19 cellular contexts compared by ENCODE assay signal in genomic region chr19:41230067-41230857, GRCh38. TPM values are rescaled to one million over a fixed set of nuclear protein-coding genes. Genes with fewer than 3 reads are reported as not detected.
"Had no signal": no experiment of that assay in that cellular context is flagged by ENCODE, and none has a peak within 500 bp of the region (broad histone marks: within the 10 kb centered on the region; RNA-seq: fewer than 3 reads in every experiment).

No MANE protein-coding gene starts in this region.

- H3K4me3 ChIP-seq: breast epithelium, left ventricle myocardium inferior, skin epidermis, transverse colon had no signal

- DNase-seq: activated CD4-positive, alpha-beta T cell treated with anti-CD3 and anti-CD28 coated beads for 1 hour; activated CD4-positive, alpha-beta T cell treated with anti-CD3 and anti-CD28 coated beads, Interleukin-2, amount 50 U/mL, for 4 hours; activated naive CD4-positive, alpha-beta T cell treated with Interleukin-2 at 50 U/mL for 16 hours; activated T-cell treated with anti-CD3 and anti-CD28 coated beads for 4 hours; aorta; endodermal cell; hippocampal formation; left ventricle myocardium inferior; naive thymus-derived CD8-positive, alpha-beta T cell; stimulated activated CD4-positive, alpha-beta T cell treated with anti-CD3 and anti-CD28 coated beads, Interleukin-15, amount 100 ng/mL, for 24 hours; stimulated activated CD4-positive, alpha-beta T cell treated with anti-CD3 and anti-CD28 coated beads, Interleukin-4, amount 100 ng/mL, for 1 hour; stimulated activated naive CD4-positive, alpha-beta T cell; substantia nigra; T-helper 9 cell; transverse colon had no signal

- H3K36me3 ChIP-seq: breast epithelium, left ventricle myocardium inferior, neutrophil, transverse colon had no signal

- H3K9me3 ChIP-seq: breast epithelium, left ventricle myocardium inferior, neutrophil, transverse colon had no signal

- ATAC-seq: naive thymus-derived CD8-positive, alpha-beta T cell had no signal

- H3K27me3 ChIP-seq: breast epithelium, transverse colon had no signal

- H3K27ac ChIP-seq: left ventricle myocardium inferior, neutrophil, transverse colon had no signal

RNA-seq across cellular contexts. Expression of gene AXL, which starts 11.2 kb away (rescaled TPM):
- total RNA-seq: naive thymus-derived CD8-positive, alpha-beta T cell had no signal

RNA-seq across cellular contexts. Expression of gene CYP2S1, which starts 37.2 kb away (rescaled TPM):
- total RNA-seq: chondrocyte; naive thymus-derived CD8-positive, alpha-beta T cell had no signal
- polyA plus RNA-seq: naive thymus-derived CD8-positive, alpha-beta T cell had no signal
